In the genomic region with DNA sequence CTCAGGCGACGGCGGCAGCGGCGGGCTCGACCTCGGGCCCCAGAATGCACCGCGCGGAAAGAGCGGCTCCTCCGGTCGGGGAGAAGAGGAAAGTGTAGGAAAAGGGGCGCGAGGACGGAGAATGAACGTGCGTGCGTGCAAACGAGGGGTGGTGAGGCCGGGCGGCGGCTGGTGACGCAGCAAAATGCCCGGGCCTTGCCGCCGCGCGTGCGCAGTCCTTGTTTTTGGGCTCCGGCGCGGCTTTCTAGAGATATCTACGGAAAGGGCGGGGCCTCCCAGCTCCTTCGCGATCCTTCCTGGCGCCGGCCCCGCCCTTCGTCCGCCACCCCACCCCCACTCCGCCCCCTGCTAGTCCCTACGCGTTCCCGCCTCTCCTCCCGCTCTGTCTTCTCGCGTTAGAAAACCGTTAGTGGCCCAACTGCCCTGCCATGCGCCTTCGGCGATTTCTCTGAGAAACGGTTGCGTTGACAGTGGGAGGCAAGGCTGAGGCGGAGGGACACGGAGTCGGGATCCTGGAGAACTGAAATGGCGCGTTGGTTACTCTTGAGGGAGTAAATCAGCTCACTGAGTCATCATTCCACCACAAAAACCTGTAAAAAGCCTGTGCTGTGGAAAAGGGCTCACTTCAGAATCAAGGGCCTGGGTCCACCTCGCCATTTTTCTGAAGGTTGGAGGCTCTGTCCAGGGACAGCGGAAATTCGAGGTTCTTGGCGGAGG, we compare ENCODE assay signal across 7 cellular contexts. TPM values are rescaled to one million over a fixed set of nuclear protein-coding genes. Genes with fewer than 3 reads are reported as not detected.
A peak's percentile ranks its signal among the peaks of the same experiment; 100 is the strongest.
DNase-seq lines count a peak whose midpoint lies in the region; ATAC-seq, FAIRE-seq and TF ChIP-seq lines count a peak whose summit lies in the region.

A gene with protein sequence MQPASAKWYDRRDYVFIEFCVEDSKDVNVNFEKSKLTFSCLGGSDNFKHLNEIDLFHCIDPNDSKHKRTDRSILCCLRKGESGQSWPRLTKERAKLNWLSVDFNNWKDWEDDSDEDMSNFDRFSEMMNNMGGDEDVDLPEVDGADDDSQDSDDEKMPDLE (minus strand): TSS at position 156 of the 717 bp plus-strand sequence. CDS start 285 bp downstream, outside the sequence.

- ATAC-seq in GM18505 (IDR thresholded peaks at IDR 0.05; ENCODE audit: unreplicated experiment) (peak; percentile 67), HG02973 (IDR thresholded peaks at IDR 0.05; ENCODE audit: unreplicated experiment) (peak; percentile 52)

- H3K9me3 ChIP-seq in astrocyte (ENCODE audit: insufficient read depth, low read depth, low read length) = no peaks in the 10 kb centered on the region

- peaks cover 2% of the 10 kb centered on the region for H3K36me3 ChIP-seq in astrocyte (ENCODE audit: insufficient read depth, low read length)

- peak within 1 kb of the TSS; percentile 89 for H3K4me2 ChIP-seq in astrocyte (ENCODE audit: low read length)

- peaks cover 3% of the 10 kb centered on the region for H3K36me3 Mint-ChIP-seq in astrocyte (ENCODE audit: low read depth, unreplicated experiment)

- peak within 1 kb of the TSS; percentile 98 for H3K27ac ChIP-seq in astrocyte (ENCODE audit: low read depth, low read length)

- H3K4me3 ChIP-seq in astrocyte (ENCODE audit: insufficient read depth, low read depth, low read length) = peak within 1 kb of the TSS; percentile 85

- DNase-seq in NCI-H2029 (lab: John Stamatoyannopoulos, UW) (peak; percentile 98), T-helper 22 cell (ENCODE audit: low read depth) (peak; percentile 96), astrocyte (ENCODE audit: low read depth) (peak; percentile 88), hepatic stellate cell (ENCODE audit: low spot score) (peak; percentile 94), renal cortical epithelial cell (ENCODE audit: low read depth) (peak; percentile 92)

- no peaks in the 10 kb centered on the region for H3K27me3 ChIP-seq in astrocyte (ENCODE audit: insufficient read depth, low read length)

- TF ChIP-seq CTCF in astrocyte (IDR thresholded peaks at IDR 0.05; ENCODE audit: insufficient read depth, low read depth, low read length) = no peak

- peak; percentile 97 for TF ChIP-seq POLR2A in GM18505 (IDR thresholded peaks at IDR 0.05; ENCODE audit: borderline replicate concordance, extremely low read depth, insufficient read depth, insufficient read length)

- no peak for FAIRE-seq in astrocyte (lab: Jason Lieb, UNC)

- H3K79me2 ChIP-seq in astrocyte (ENCODE audit: insufficient read depth, low read length) = peaks cover 47% of the 10 kb centered on the region

- peaks cover 10% of the 10 kb centered on the region for H3K4me1 Mint-ChIP-seq in astrocyte (ENCODE audit: low read depth, unreplicated experiment)

- peaks cover 19% of the 10 kb centered on the region for H3K4me1 ChIP-seq in astrocyte (ENCODE audit: insufficient read depth, low read length)

- H4K20me1 ChIP-seq in astrocyte (ENCODE audit: insufficient read depth, low read length) = peaks cover 43% of the 10 kb centered on the region

- peak within 1 kb of the TSS; percentile 96 for H3K27ac Mint-ChIP-seq in astrocyte (ENCODE audit: unreplicated experiment)

- peak within 1 kb of the TSS; percentile 99 for H3K9ac ChIP-seq in astrocyte (ENCODE audit: low read length)

- H3K27me3 Mint-ChIP-seq in astrocyte (ENCODE audit: low read depth, unreplicated experiment) = no peaks in the 10 kb centered on the region

- H3K4me3 Mint-ChIP-seq in astrocyte (ENCODE audit: unreplicated experiment) = peak within 1 kb of the TSS; percentile 98

- H2AFZ ChIP-seq in astrocyte (ENCODE audit: low read depth, low read length) = peak within 1 kb of the TSS; percentile 86

- H3K9me3 Mint-ChIP-seq in astrocyte (ENCODE audit: unreplicated experiment) = no peaks in the 10 kb centered on the region

RNA-seq across cellular contexts. Expression of the gene that starts here (rescaled TPM):
- total RNA-seq in astrocyte (206 and 226 TPM in 2 replicates), renal cortical epithelial cell (89.4 and 156 TPM in 2 replicates)

Comparison
In these comparisons a context has a peak if more than half of its experiments do, and no peak if none do; other contexts are left out.
1. Peak in every context shown above with its lines: DNase-seq, ATAC-seq, H3K4me3 ChIP-seq and H3K27ac ChIP-seq.